34 cellular contexts compared by ENCODE assay signal in genomic region chr2:209230560-209230959, GRCh38.
"Had no signal": no experiment of that assay in that cellular context is flagged by ENCODE, and none has a peak within 500 bp of the region (broad histone marks: within the 10 kb centered on the region; RNA-seq: fewer than 3 reads in every experiment).

No MANE protein-coding gene starts in this region.

- H3K27ac ChIP-seq: KMS-11 had no signal

- H3K4me3 ChIP-seq: MG63 had no signal

- DNase-seq: Karpas-422, Kasumi-1, MG63, MM.1S, MV-4-11, NCI-H1048, NCI-H1092, NCI-H1092 treated with DMSO at 0.1 percent for 48 hours, NCI-H1105, NCI-H1105 treated with DMSO at 0.1 percent for 48 hours, NCI-H1417, NCI-H1417 treated with DMSO at 0.1 percent for 48 hours, NCI-H1436, NCI-H1436 treated with DMSO at 0.1 percent for 48 hours, NCI-H146, NCI-H1694, NCI-H1694 treated with DMSO at 0.1 percent for 48 hours, NCI-H187, NCI-H187 treated with DMSO at 0.1 percent for 48 hours, NCI-H1930, NCI-H2029, NCI-H2029 treated with DMSO at 0.1 percent for 48 hours, NCI-H2081, NCI-H2081 treated with DMSO at 0.1 percent for 48 hours, NCI-H2107, NCI-H2171, NCI-H2171 treated with DMSO at 0.1 percent for 48 hours, NCI-H2227 treated with DMSO at 0.1 percent for 48 hours, NCI-H226, NCI-H345, NCI-H446, NCI-H446 treated with DMSO at 0.1 percent for 48 hours, NCI-H510A had no signal

- H3K27me3 ChIP-seq: MG63 had no signal

- H3K9ac ChIP-seq: KMS-11 had no signal

- H3K36me3 ChIP-seq: MG63 had no signal

- H3K4me2 ChIP-seq: KMS-11 had no signal

- H3K9me3 ChIP-seq: MG63 had no signal
